Comparison of ENCODE assay signal across 2 cellular contexts in genomic region chr14:95895720-95896119, GRCh38.
TF ChIP-seq lines count a peak whose summit lies in the region.

No MANE protein-coding gene starts in this region.

TF ChIP-seq in HEK293T, 16 proteins besides CTCF, POLR2A, EP300 and RAD21 (continued from another document):
- no peak for TF ChIP-seq L3MBTL2 (conservative IDR thresholded peaks at IDR 0.05)
- TF ChIP-seq BHLHE40 (IDR thresholded peaks at IDR 0.05; ENCODE audit: borderline replicate concordance) = no peak

TF ChIP-seq in HepG2, 621 proteins besides CTCF, POLR2A, EP300 and RAD21 (continued from another document):
- TF ChIP-seq MNT (IDR thresholded peaks at IDR 0.05) = peak; percentile 47; the same call in 1 of the 2 replicates
- TF ChIP-seq NRL (CRISPR knock-in tag; IDR thresholded peaks at IDR 0.05; ENCODE audit: borderline replicate concordance) = no peak
- TF ChIP-seq SMC3 (IDR thresholded peaks at IDR 0.05; ENCODE audit: low read length) = peak; percentile 32; the same call in 1 of the 2 replicates
- peak; percentile 88 for TF ChIP-seq ZNF768 (CRISPR knock-in tag; IDR thresholded peaks at IDR 0.05)
- no peak for TF ChIP-seq ZNF777 (CRISPR knock-in tag; IDR thresholded peaks at IDR 0.05)
- no peak for TF ChIP-seq ZNF180 (CRISPR knock-in tag; IDR thresholded peaks at IDR 0.05; ENCODE audit: borderline replicate concordance, low read depth)
- TF ChIP-seq KDM5B (CRISPR knock-in tag; IDR thresholded peaks at IDR 0.05; ENCODE audit: borderline replicate concordance) = no peak
- TF ChIP-seq BRF2 (CRISPR knock-in tag; IDR thresholded peaks at IDR 0.05) = no peak
- no peak for TF ChIP-seq IKZF5 (CRISPR knock-in tag; IDR thresholded peaks at IDR 0.05)
TF ChIP-seq in HepG2: peak in this region for 5.
